ENCODE assay signal across 23 cellular contexts in the genomic region with DNA sequence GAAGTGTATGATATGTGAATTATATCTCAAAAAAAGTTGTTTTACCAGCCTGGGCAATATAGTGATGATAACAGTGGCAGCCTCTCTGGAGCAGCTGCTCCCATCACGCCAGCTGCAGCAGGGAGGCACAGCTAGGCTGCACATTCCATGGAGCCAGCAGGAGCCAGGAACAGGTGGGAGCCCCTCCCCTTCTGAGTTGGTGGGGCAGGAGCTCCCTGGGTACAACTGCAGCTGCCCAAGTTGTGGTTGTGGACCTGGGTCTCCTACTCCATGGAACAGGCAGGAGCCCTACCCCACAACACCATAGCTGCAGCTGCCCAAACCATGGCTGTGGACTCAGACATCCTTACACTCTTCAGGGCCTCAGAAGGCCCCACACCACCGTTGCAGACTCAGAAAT.
"Had no signal": no experiment of that assay in that cellular context is flagged by ENCODE, and none has a peak within 500 bp of the region (broad histone marks: within the 10 kb centered on the region; RNA-seq: fewer than 3 reads in every experiment).

No MANE protein-coding gene starts in this region.

- H3K9me3 Mint-ChIP-seq: natural killer cell treated with Interleukin-12 subunit alpha and Interleukin-12 subunit beta and Interleukin-15 and Interleukin-18, amount 100 ng/mL, for 72 hours; neural crest cell; stimulated activated effector memory CD8-positive, alpha-beta T cell treated with anti-CD3 and anti-CD28 coated beads, Interleukin-12 subunit alpha, Interleukin-12 subunit beta, amount 100 ng/mL, for 72 hours had no signal

- H3K36me3 ChIP-seq: esophagus squamous epithelium, lower lobe of right lung, right lobe of liver, thoracic aorta, tibial nerve, upper lobe of right lung, uterus had no signal

- H3K79me2 ChIP-seq: parathyroid adenoma had no signal

- H3K9ac ChIP-seq: parathyroid adenoma had no signal

- H3K36me3 Mint-ChIP-seq: naive B cell; natural killer cell treated with Interleukin-12 subunit alpha and Interleukin-12 subunit beta and Interleukin-15 and Interleukin-18, amount 100 ng/mL, for 72 hours; stimulated activated effector memory CD8-positive, alpha-beta T cell treated with anti-CD3 and anti-CD28 coated beads, Interleukin-12 subunit alpha, Interleukin-12 subunit beta, amount 100 ng/mL, for 72 hours had no signal

- H3K27me3 ChIP-seq: esophagus squamous epithelium, right lobe of liver, tibial nerve, upper lobe of right lung, uterus had no signal

- H3K27ac Mint-ChIP-seq: naive B cell; natural killer cell treated with Interleukin-12 subunit alpha and Interleukin-12 subunit beta and Interleukin-15 and Interleukin-18, amount 100 ng/mL, for 72 hours; progenitor cell of endocrine pancreas; stimulated activated effector memory CD8-positive, alpha-beta T cell treated with anti-CD3 and anti-CD28 coated beads, Interleukin-12 subunit alpha, Interleukin-12 subunit beta, amount 100 ng/mL, for 72 hours had no signal

- DNase-seq: dermis blood vessel endothelial cell; effector memory CD4-positive, alpha-beta T cell; esophagus squamous epithelium; foreskin melanocyte; left ventricle myocardium superior; lower lobe of right lung; naive B cell; right lobe of liver; stimulated activated CD4-positive, alpha-beta T cell treated with anti-CD3 and anti-CD28 coated beads, Interleukin-2, amount 100 ng/mL, for 24 hours; stimulated activated CD4-positive, alpha-beta T cell treated with anti-CD3 and anti-CD28 coated beads, Interleukin-4, amount 100 ng/mL, for 24 hours; stimulated activated naive CD4-positive, alpha-beta T cell treated with Interleukin-2 at 50 U/mL for 16 hours; upper lobe of right lung; uterus had no signal

- H3K27ac ChIP-seq: coronary artery, esophagus squamous epithelium, lower lobe of right lung, parathyroid adenoma, right lobe of liver, thoracic aorta, tibial nerve, upper lobe of right lung, uterus had no signal

- H3K4me3 Mint-ChIP-seq: naive B cell; natural killer cell treated with Interleukin-12 subunit alpha and Interleukin-12 subunit beta and Interleukin-15 and Interleukin-18, amount 100 ng/mL, for 72 hours; neural crest cell; stimulated activated effector memory CD8-positive, alpha-beta T cell treated with anti-CD3 and anti-CD28 coated beads, Interleukin-12 subunit alpha, Interleukin-12 subunit beta, amount 100 ng/mL, for 72 hours had no signal

- H3K4me3 ChIP-seq: coronary artery, esophagus squamous epithelium, lower lobe of right lung, right lobe of liver, thoracic aorta, tibial nerve, upper lobe of right lung, uterus had no signal

- H2AFZ ChIP-seq: parathyroid adenoma had no signal

- ATAC-seq: left ventricle myocardium superior, lower lobe of right lung, upper lobe of right lung had no signal

- FAIRE-seq: endothelial cell of umbilical vein, keratinocyte had no signal

- H3K9me3 ChIP-seq: esophagus squamous epithelium, lower lobe of right lung, right lobe of liver, thoracic aorta, tibial nerve, upper lobe of right lung, uterus had no signal

- H3K27me3 Mint-ChIP-seq: progenitor cell of endocrine pancreas had no signal

- H3K4me1 ChIP-seq: esophagus squamous epithelium, lower lobe of right lung, parathyroid adenoma, right lobe of liver, tibial nerve, upper lobe of right lung, uterus had no signal

- H3K4me1 Mint-ChIP-seq: naive B cell; neural crest cell; stimulated activated effector memory CD8-positive, alpha-beta T cell treated with anti-CD3 and anti-CD28 coated beads, Interleukin-12 subunit alpha, Interleukin-12 subunit beta, amount 100 ng/mL, for 72 hours had no signal
